In genomic region chr2:241189093-241189855, GRCh38 we compare ENCODE assay signal across 15 cellular contexts. TPM values are rescaled to one million over a fixed set of nuclear protein-coding genes. Genes with fewer than 3 reads are reported as not detected.
DNase-seq lines count a peak whose midpoint lies in the region; ATAC-seq and TF ChIP-seq lines count a peak whose summit lies in the region.
"Had no signal": no experiment of that assay in that cellular context is flagged by ENCODE, and none has a peak within 500 bp of the region (broad histone marks: within the 10 kb centered on the region; RNA-seq: fewer than 3 reads in every experiment).

No MANE protein-coding gene starts in this region.

- no peaks in the 10 kb centered on the region for H3K27me3 Mint-ChIP-seq in stimulated activated naive CD8-positive, alpha-beta T cell treated with anti-CD3 and anti-CD28 coated beads, Interleukin-15, amount 100 ng/mL, for 72 hours
- H3K27me3 Mint-ChIP-seq in chondrocyte (ENCODE audit: low read depth): no peaks in the 10 kb centered on the region
- H3K27me3 Mint-ChIP-seq: CD4-positive, alpha-beta T cell had no signal

- peak; percentile 24 for ATAC-seq in stimulated activated naive CD8-positive, alpha-beta T cell treated with anti-CD3 and anti-CD28 coated beads, Interleukin-15, amount 100 ng/mL, for 72 hours
- ATAC-seq in stimulated activated naive CD8-positive, alpha-beta T cell treated with anti-CD3 and anti-CD28 coated beads, Interleukin-15, Interleukin-2, amounts not matched to agents 100 U/mL and 50 U/mL, for 24 hours: no peak

- H3K4me3 ChIP-seq in mucosa of stomach (ENCODE audit: low read length): peak overlapping the region; percentile 90
- H3K4me3 ChIP-seq: SJCRH30 had no signal

- H3K4me1 Mint-ChIP-seq in stimulated activated naive CD8-positive, alpha-beta T cell treated with anti-CD3 and anti-CD28 coated beads, Interleukin-15, amount 100 ng/mL, for 72 hours: no peaks in the 10 kb centered on the region
- H3K4me1 Mint-ChIP-seq in chondrocyte (ENCODE audit: low read depth): no peaks in the 10 kb centered on the region

- H3K4me1 ChIP-seq in mucosa of stomach (ENCODE audit: control insufficient read depth, insufficient read depth, low read length): peaks cover 36% of the 10 kb centered on the region
- H3K4me1 ChIP-seq: SJCRH30 had no signal

- no peak for TF ChIP-seq CTCF in chondrocyte (IDR thresholded peaks at IDR 0.05)

- peak overlapping the region; percentile 90 for H3K9ac ChIP-seq in mucosa of stomach (ENCODE audit: low read length)

- H3K36me3 ChIP-seq in mucosa of stomach (ENCODE audit: control insufficient read depth, insufficient read depth, low read length): no peaks in the 10 kb centered on the region
- H3K36me3 ChIP-seq: SJCRH30 had no signal

- H3K9me3 ChIP-seq in mucosa of stomach (ENCODE audit: control insufficient read depth, low read length): no peaks in the 10 kb centered on the region
- H3K9me3 ChIP-seq: SJCRH30 had no signal

- H3K27me3 ChIP-seq in mucosa of stomach (ENCODE audit: control insufficient read depth, insufficient read depth, low read length): no peaks in the 10 kb centered on the region

- H3K27ac Mint-ChIP-seq in stimulated activated naive CD8-positive, alpha-beta T cell treated with anti-CD3 and anti-CD28 coated beads, Interleukin-15, amount 100 ng/mL, for 72 hours: no peak overlapping the region
- no peak overlapping the region for H3K27ac Mint-ChIP-seq in chondrocyte (ENCODE audit: unreplicated experiment)
- H3K27ac Mint-ChIP-seq: CD4-positive, alpha-beta T cell; HFFc6 had no signal

- H3K9me3 Mint-ChIP-seq in stimulated activated naive CD8-positive, alpha-beta T cell treated with anti-CD3 and anti-CD28 coated beads, Interleukin-15, amount 100 ng/mL, for 72 hours: no peaks in the 10 kb centered on the region
- no peaks in the 10 kb centered on the region for H3K9me3 Mint-ChIP-seq in chondrocyte (ENCODE audit: low read depth)
- H3K9me3 Mint-ChIP-seq: CD4-positive, alpha-beta T cell; HFFc6 had no signal

- no peak overlapping the region for H3K27ac ChIP-seq in substantia nigra (ENCODE audit: low read depth, low read length, poor library complexity, severe bottlenecking)
- H3K27ac ChIP-seq: SJCRH30 had no signal

- no peaks in the 10 kb centered on the region for H3K36me3 Mint-ChIP-seq in chondrocyte (ENCODE audit: low read depth)

- H3K4me3 Mint-ChIP-seq in stimulated activated naive CD8-positive, alpha-beta T cell treated with anti-CD3 and anti-CD28 coated beads, Interleukin-15, amount 100 ng/mL, for 72 hours: no peak overlapping the region
- no peak overlapping the region for H3K4me3 Mint-ChIP-seq in chondrocyte (ENCODE audit: unreplicated experiment)
- H3K4me3 Mint-ChIP-seq: CD4-positive, alpha-beta T cell; HFFc6 had no signal

- DNase-seq in stimulated activated naive CD8-positive, alpha-beta T cell treated with anti-CD3 and anti-CD28 coated beads, Interleukin-15, amount 100 ng/mL, for 72 hours: no peak
- no peak for DNase-seq in stimulated activated naive CD8-positive, alpha-beta T cell treated with anti-CD3 and anti-CD28 coated beads, Interleukin-15, Interleukin-2, amounts not matched to agents 100 U/mL and 50 U/mL, for 24 hours
- peak; percentile 81 for DNase-seq in chondrocyte (ENCODE audit: low spot score)
- no peak for DNase-seq in substantia nigra (lab: John Stamatoyannopoulos, UW)
- DNase-seq in NCI-H2227 (lab: John Stamatoyannopoulos, UW; ENCODE audit: unreplicated experiment): no peak
- DNase-seq in hippocampal formation (lab: John Stamatoyannopoulos, UW): no peak
- DNase-seq in NCI-H345 (lab: John Stamatoyannopoulos, UW): no peak
- DNase-seq: AML-193; CD4-positive, alpha-beta T cell; DMS79; GOT3; HFFc6; NCI-H2171 treated with DMSO at 0.1 percent for 48 hours; SJCRH30 had no signal

RNA-seq across cellular contexts. Expression of gene ANO7, which starts 0.8 kb away (rescaled TPM):
- 0.48 to 2.2 TPM (median 1.5 TPM) in 3 replicates for total RNA-seq in chondrocyte

RNA-seq across cellular contexts. Expression of gene PPP1R7, which starts 39.0 kb away (rescaled TPM):
- 43.1 to 54.2 TPM (median 44.3 TPM) in 3 replicates for total RNA-seq in chondrocyte

RNA-seq across cellular contexts. Expression of gene PASK, which starts 40.0 kb away (rescaled TPM):
- 4.4 to 13.8 TPM (median 4.5 TPM) in 3 replicates for total RNA-seq in chondrocyte
